In the genomic region with DNA sequence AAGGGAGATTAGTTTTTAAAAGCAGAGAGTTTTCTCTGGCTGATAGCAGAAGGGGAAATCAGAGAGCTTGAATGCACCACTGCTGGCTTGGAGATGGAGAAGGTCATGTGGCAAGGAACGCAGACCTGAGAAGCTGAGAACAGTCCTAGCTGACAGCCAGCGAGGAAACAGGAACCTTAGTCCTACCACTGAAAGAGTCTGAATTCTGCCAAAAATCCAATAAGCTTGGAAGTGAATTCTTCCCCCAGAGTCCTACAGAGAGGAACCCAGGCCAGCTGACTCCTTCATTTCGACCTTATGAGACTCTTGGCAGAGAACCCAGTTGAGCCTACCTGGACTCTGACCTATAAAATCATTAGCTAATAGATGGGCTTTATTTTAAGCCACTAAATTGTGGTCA, we compare ENCODE assay signal across 17 cellular contexts.
"Had no signal": no experiment of that assay in that cellular context is flagged by ENCODE, and none has a peak within 500 bp of the region (broad histone marks: within the 10 kb centered on the region; RNA-seq: fewer than 3 reads in every experiment).

No MANE protein-coding gene starts in this region.

- H3K4me3 ChIP-seq: left lung, smooth muscle cell, tibial nerve had no signal

- H3K4me1 ChIP-seq: left lung had no signal

- H3K4me3 Mint-ChIP-seq: activated CD4-positive, alpha-beta T cell treated with anti-CD3 and anti-CD28 coated beads for 36 hours; activated CD8-positive, alpha-beta T cell treated with anti-CD3 and anti-CD28 coated beads for 36 hours; activated T-helper 1 cell treated with anti-CD3 and anti-CD28 coated beads, Interleukin-12 subunit alpha, Interleukin-12 subunit beta, Interleukin-2, Interleukin-4 antibody, amounts not matched to agents 30 ng/mL and 10 ng/mL and 1 ng/mL, durations not matched to agents 14 hours and 24 hours and 36 hours; dendritic cell treated with granulocyte-macrophage colony-stimulating factor and Interleukin-4, amounts not matched to agents 40 ng/mL and 50 ng/mL, for 4 days; endodermal cell; naive B cell; stimulated activated effector memory CD8-positive, alpha-beta T cell treated with anti-CD3 and anti-CD28 coated beads, Interleukin-12 subunit alpha, Interleukin-12 subunit beta, amount 100 ng/mL, for 72 hours had no signal

- H3K4me1 Mint-ChIP-seq: activated CD4-positive, alpha-beta T cell treated with anti-CD3 and anti-CD28 coated beads for 36 hours; naive B cell; stimulated activated effector memory CD8-positive, alpha-beta T cell treated with anti-CD3 and anti-CD28 coated beads, Interleukin-12 subunit alpha, Interleukin-12 subunit beta, amount 100 ng/mL, for 72 hours had no signal

- H3K27ac ChIP-seq: left lung, tibial nerve, WERI-Rb-1 had no signal

- H3K27ac Mint-ChIP-seq: activated CD4-positive, alpha-beta T cell treated with anti-CD3 and anti-CD28 coated beads for 36 hours; activated CD8-positive, alpha-beta T cell treated with anti-CD3 and anti-CD28 coated beads for 36 hours; activated T-helper 1 cell treated with anti-CD3 and anti-CD28 coated beads, Interleukin-12 subunit alpha, Interleukin-12 subunit beta, Interleukin-2, Interleukin-4 antibody, amounts not matched to agents 30 ng/mL and 10 ng/mL and 1 ng/mL, durations not matched to agents 14 hours and 24 hours and 36 hours; dendritic cell treated with granulocyte-macrophage colony-stimulating factor and Interleukin-4, amounts not matched to agents 40 ng/mL and 50 ng/mL, for 4 days; endodermal cell; stimulated activated effector memory CD8-positive, alpha-beta T cell treated with anti-CD3 and anti-CD28 coated beads, Interleukin-12 subunit alpha, Interleukin-12 subunit beta, amount 100 ng/mL, for 72 hours had no signal

- H3K4me2 ChIP-seq: smooth muscle cell had no signal

- ATAC-seq: activated CD4-positive, alpha-beta T cell treated with anti-CD3 and anti-CD28 coated beads for 36 hours; activated CD8-positive, alpha-beta T cell treated with anti-CD3 and anti-CD28 coated beads for 36 hours; left lung; stimulated activated effector memory CD8-positive, alpha-beta T cell treated with anti-CD3 and anti-CD28 coated beads, Interleukin-12 subunit alpha, Interleukin-12 subunit beta, amount 100 ng/mL, for 72 hours had no signal

- DNase-seq: activated CD4-positive, alpha-beta T cell treated with anti-CD3 and anti-CD28 coated beads for 36 hours; activated CD8-positive, alpha-beta memory T cell treated with anti-CD3 and anti-CD28 coated beads, Interleukin-2, amount 50 U/mL, for 4 hours; activated CD8-positive, alpha-beta T cell treated with anti-CD3 and anti-CD28 coated beads for 36 hours; activated naive CD4-positive, alpha-beta T cell; central memory CD4-positive, alpha-beta T cell; endodermal cell; foreskin fibroblast; left lung; naive B cell; posterior cingulate gyrus; T-helper 1 cell; WERI-Rb-1 had no signal

- H3K36me3 ChIP-seq: left lung, tibial nerve, WERI-Rb-1 had no signal

- H3K36me3 Mint-ChIP-seq: stimulated activated effector memory CD8-positive, alpha-beta T cell treated with anti-CD3 and anti-CD28 coated beads, Interleukin-12 subunit alpha, Interleukin-12 subunit beta, amount 100 ng/mL, for 72 hours had no signal

- H3K27me3 ChIP-seq: tibial nerve had no signal
